8 cellular contexts compared by ENCODE assay signal in the genomic region with DNA sequence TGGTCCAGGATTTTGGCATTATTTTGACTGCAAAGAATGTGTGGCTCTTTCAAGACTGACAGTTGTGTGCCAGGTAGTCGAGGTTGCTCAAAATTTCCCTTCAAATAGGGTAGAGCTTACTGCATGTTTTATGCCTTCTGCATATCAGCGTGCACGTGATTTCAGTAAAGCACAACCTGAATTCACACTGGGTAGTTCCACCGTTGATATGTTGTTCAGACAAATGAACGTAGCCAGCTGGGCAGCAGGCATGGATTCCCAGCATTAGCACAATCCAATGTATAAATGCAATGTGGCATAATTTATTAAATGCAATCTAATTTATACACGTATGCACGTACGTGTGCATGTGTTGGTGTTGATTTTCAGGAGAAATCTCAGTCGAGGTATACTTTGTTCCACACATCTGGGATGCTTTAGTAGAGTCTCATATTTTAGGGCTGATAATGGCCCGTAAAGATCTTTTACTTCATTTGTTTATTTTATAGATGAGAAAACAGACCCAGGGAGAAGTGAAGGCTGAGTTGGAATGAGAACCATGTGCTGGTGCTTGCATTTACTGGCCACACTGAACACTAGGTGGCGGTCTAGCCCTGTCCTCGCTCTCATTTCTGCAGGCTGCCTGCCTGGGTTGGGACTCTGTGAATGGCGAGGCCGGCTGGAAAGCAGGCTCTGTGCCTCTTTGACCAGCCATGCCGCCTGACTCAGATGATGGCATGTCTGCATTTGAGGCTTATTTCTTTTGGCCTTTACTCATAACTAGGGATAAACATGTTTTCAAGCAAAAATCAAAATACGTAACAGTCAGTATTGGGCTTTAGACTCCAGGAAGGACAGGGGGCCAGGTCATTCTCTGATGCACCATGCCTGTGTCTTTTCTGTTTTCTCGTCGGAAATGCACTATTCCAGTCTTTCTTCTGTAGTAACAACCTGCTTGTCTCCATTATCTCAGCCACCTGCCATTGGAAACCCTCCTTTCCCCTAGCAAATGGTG.
DNase-seq lines count a peak whose midpoint lies in the region; ATAC-seq and TF ChIP-seq lines count a peak whose summit lies in the region.

No MANE protein-coding gene starts in this region.

- TF ChIP-seq POLR2A in gastroesophageal sphincter (IDR thresholded peaks at IDR 0.05) = no peak

- H3F3A ChIP-seq in PC-9 (ENCODE audit: insufficient read depth, low read depth) = peaks cover 3% of the 10 kb centered on the region; the same call in 1 of the 2 replicates

- no peaks in the 10 kb centered on the region for H3K9me2 ChIP-seq in PC-9 (ENCODE audit: insufficient read depth)

- H3K79me2 ChIP-seq in PC-9 (ENCODE audit: low read depth) = no peaks in the 10 kb centered on the region
- H3K79me2 ChIP-seq in parathyroid adenoma = peaks cover 12% of the 10 kb centered on the region

- DNase-seq in Calu3 = peak; percentile 72
- DNase-seq in PC-9 = peak in 1 of 2 experiments; percentile 28
- DNase-seq in activated effector memory CD4-positive, alpha-beta T cell treated with anti-CD3 and anti-CD28 coated beads, Interleukin-2, amount 50 U/mL, for 16 hours = peak; percentile 77
- DNase-seq in DMS79 (lab: John Stamatoyannopoulos, UW) = no peak

- WGBS in gastroesophageal sphincter (ENCODE audit: low coverage in 1 of 2), 2 donors = 62 to 70% methylated on average over 17 of the region's 18 CpGs

- no peaks in the 10 kb centered on the region for H3K36me3 Mint-ChIP-seq in Calu3 (ENCODE audit: insufficient read depth, unreplicated experiment)

- H3K36me3 ChIP-seq in PC-9 (ENCODE audit: low read depth) (no peaks in the 10 kb centered on the region), gastroesophageal sphincter (peaks cover 0 to 50% of the 10 kb centered on the region in 2 donors), parathyroid adenoma (ENCODE audit: control insufficient read depth, insufficient read depth, low read length) (no peaks in the 10 kb centered on the region)

- H3K27me3 ChIP-seq in PC-9 (ENCODE audit: insufficient read depth, low read depth) (peaks cover 9% of the 10 kb centered on the region; the same call in 1 of the 2 replicates), gastroesophageal sphincter (no peaks in the 10 kb centered on the region), parathyroid adenoma (ENCODE audit: control insufficient read depth, insufficient read depth, low read length) (no peaks in the 10 kb centered on the region)

- H3K4me3 ChIP-seq in PC-9 (no peak overlapping the region), gastroesophageal sphincter (no peak overlapping the region), parathyroid adenoma (ENCODE audit: low read depth, low read length) (no peak overlapping the region)

- no peak overlapping the region for H3K4me3 Mint-ChIP-seq in Calu3 (ENCODE audit: low read depth, unreplicated experiment)

- BruUV-seq in Calu3 (replicated peaks; lab: Mats Ljungman, UMichigan) (no TSS peak), PC-9 (replicated peaks; lab: Mats Ljungman, UMichigan) (no TSS peak)

- H3K4me1 ChIP-seq in PC-9 (replicated peaks; ENCODE audit: insufficient read depth) (no peaks in the 10 kb centered on the region), gastroesophageal sphincter (peaks cover 0 to 15% (median 0%) of the 10 kb centered on the region in 3 donors), parathyroid adenoma (peaks cover 11% of the 10 kb centered on the region)

- no peak overlapping the region for H2AFZ ChIP-seq in PC-9
- H2AFZ ChIP-seq in parathyroid adenoma = no peak overlapping the region

- H3K27ac Mint-ChIP-seq in Calu3 (ENCODE audit: unreplicated experiment) = no peak overlapping the region

- intact Hi-C loops in Calu3 (cut with micrococcal nuclease; ENCODE audit: unreplicated experiment) = loop anchor here (5.0 kb wide), 1 partner anchor 45 kb away; no protein-coding TSS in a partner anchor
- intact Hi-C loops in PC-9 (cut with micrococcal nuclease; ENCODE audit: unreplicated experiment) = no loop called here

- H4K20me1 ChIP-seq in PC-9 (ENCODE audit: insufficient read depth) = no peaks in the 10 kb centered on the region

- POLR2A ChIA-PET in PC-9 (lab: Charles Lee; ENCODE audit: unreplicated experiment) = no interaction called here

- H3K9ac ChIP-seq in parathyroid adenoma = no peak overlapping the region

- 0 out of 2 replicates have a peak, but pooled peaks cover 3% of the 10 kb centered on the region for H3K9me3 ChIP-seq in PC-9 (ENCODE audit: insufficient read depth, low read depth)
- no peaks in the 10 kb centered on the region for H3K9me3 ChIP-seq in gastroesophageal sphincter
- H3K9me3 ChIP-seq in parathyroid adenoma (ENCODE audit: control insufficient read depth, low read length) = no peaks in the 10 kb centered on the region

- no peaks in the 10 kb centered on the region for H3K4me1 Mint-ChIP-seq in Calu3 (ENCODE audit: low read depth, unreplicated experiment)

- CTCF ChIA-PET in Calu3 (lab: Charles Lee) (no interaction called here), PC-9 (lab: Charles Lee) (no interaction called here)

- H3K4me2 ChIP-seq in PC-9 (no peak overlapping the region), parathyroid adenoma (ENCODE audit: low read length) (no peak overlapping the region)

- ATAC-seq in GM19438 (IDR thresholded peaks at IDR 0.05; ENCODE audit: low read depth, unreplicated experiment) (peak; percentile 85), HG03469 (IDR thresholded peaks at IDR 0.05; ENCODE audit: unreplicated experiment) (peak; percentile 78), gastroesophageal sphincter (peak; percentile 62)

- H3K27ac ChIP-seq in PC-9 (no peak overlapping the region), gastroesophageal sphincter (no peak overlapping the region), parathyroid adenoma (no peak overlapping the region)

- TF ChIP-seq EP300 in gastroesophageal sphincter (IDR thresholded peaks at IDR 0.05) = no peak

- no peaks in the 10 kb centered on the region for H3K27me3 Mint-ChIP-seq in Calu3 (ENCODE audit: unreplicated experiment)

- no peaks in the 10 kb centered on the region for H3K9me3 Mint-ChIP-seq in Calu3 (ENCODE audit: low read depth, unreplicated experiment)

- TF ChIP-seq CTCF in Calu3 (IDR thresholded peaks at IDR 0.05; ENCODE audit: unreplicated experiment) (peak; percentile 66), PC-9 (conservative IDR thresholded peaks at IDR 0.05) (peak; percentile 74), gastroesophageal sphincter (IDR thresholded peaks at IDR 0.05) (peak in 3 of 4 experiments; percentile 58 to 73 (median 59)), parathyroid adenoma (IDR thresholded peaks at IDR 0.05) (peak; percentile 80)
